9 cellular contexts compared by ENCODE assay signal in genomic region chr1:21586926-21587601, GRCh38.
A peak's percentile ranks its signal among the peaks of the same experiment; 100 is the strongest.
DNase-seq lines count a peak whose midpoint lies in the region; ATAC-seq and TF ChIP-seq lines count a peak whose summit lies in the region.
"Had no signal": no experiment of that assay in that cellular context is flagged by ENCODE, and none has a peak within 500 bp of the region (broad histone marks: within the 10 kb centered on the region; RNA-seq: fewer than 3 reads in every experiment).

No MANE protein-coding gene starts in this region.

- H3K9ac ChIP-seq in Karpas-422 (ENCODE audit: low read length), result no peak overlapping the region

- H3K27ac Mint-ChIP-seq in nephron progenitor cell (no peak overlapping the region), T-cell (no peak overlapping the region)
- H3K27ac Mint-ChIP-seq: activated CD8-positive, alpha-beta memory T cell treated with anti-CD3 and anti-CD28 coated beads, Interleukin-2, amount 10 ng/mL, durations not matched to agents 7 days and 5 days had no signal

- POLR2A ChIA-PET in T-cell (lab: Charles Lee), result no interaction called here

- no peak overlapping the region for H3K4me3 ChIP-seq in Karpas-422 (ENCODE audit: low read length)

- no peaks in the 10 kb centered on the region for H3K4me1 ChIP-seq in Karpas-422 (ENCODE audit: low read length)

- H4K20me1 ChIP-seq in Karpas-422 (ENCODE audit: insufficient read depth, low read depth, low read length), result no peaks in the 10 kb centered on the region

- DNase-seq in COLO668 (lab: John Stamatoyannopoulos, UW; ENCODE audit: unreplicated experiment) (peak; percentile 62), OCI-M1 (lab: John Stamatoyannopoulos, UW) (peak; percentile 70), fibroblast of gingiva (ENCODE audit: low read depth) (peak; percentile 61), nephron progenitor cell (peak; percentile 55), T-cell (no peak), Karpas-422 (no peak)
- no peak for DNase-seq in activated CD4-positive, CD25-positive, alpha-beta regulatory T cell (lab: John Stamatoyannopoulos, UW)
- no peak for DNase-seq in stimulated activated CD4-positive, alpha-beta T cell treated with anti-CD3 and anti-CD28 coated beads, Interleukin-4, amount 100 ng/mL, for 4 hours
- DNase-seq: activated CD8-positive, alpha-beta memory T cell treated with anti-CD3 and anti-CD28 coated beads, Interleukin-2, amount 10 ng/mL, durations not matched to agents 7 days and 5 days had no signal

- H3K27me3 Mint-ChIP-seq in nephron progenitor cell (ENCODE audit: low read depth, poor library complexity), result peaks cover 39% of the 10 kb centered on the region
- peaks cover 20 to 33% of the 10 kb centered on the region in 2 donors for H3K27me3 Mint-ChIP-seq in T-cell

- TF ChIP-seq CTCF in nephron progenitor cell (IDR thresholded peaks at IDR 0.05), result no peak

- no peaks in the 10 kb centered on the region for H3K27me3 ChIP-seq in Karpas-422 (ENCODE audit: low read length)

- peaks cover 21% of the 10 kb centered on the region for H3K4me1 Mint-ChIP-seq in nephron progenitor cell
- H3K4me1 Mint-ChIP-seq in T-cell, result peaks cover 0 to 4% (median 3%) of the 10 kb centered on the region in 3 donors
- H3K4me1 Mint-ChIP-seq: activated CD8-positive, alpha-beta memory T cell treated with anti-CD3 and anti-CD28 coated beads, Interleukin-2, amount 10 ng/mL, durations not matched to agents 7 days and 5 days had no signal

- H2AFZ ChIP-seq in Karpas-422 (ENCODE audit: low read length), result no peak overlapping the region

- H3K4me3 Mint-ChIP-seq in nephron progenitor cell (no peak overlapping the region), T-cell (no peak overlapping the region)
- H3K4me3 Mint-ChIP-seq: activated CD8-positive, alpha-beta memory T cell treated with anti-CD3 and anti-CD28 coated beads, Interleukin-2, amount 10 ng/mL, durations not matched to agents 7 days and 5 days had no signal

- CTCF ChIA-PET in T-cell (lab: Charles Lee), result no interaction called here

- no peaks in the 10 kb centered on the region for H3K79me2 ChIP-seq in Karpas-422 (ENCODE audit: low read length)

- no peaks in the 10 kb centered on the region for H3K9me2 ChIP-seq in Karpas-422 (replicated peaks; ENCODE audit: insufficient read depth, low read length)

- H3K9me3 Mint-ChIP-seq in nephron progenitor cell (no peaks in the 10 kb centered on the region), T-cell (no peaks in the 10 kb centered on the region)

- H3K9me3 ChIP-seq in Karpas-422 (ENCODE audit: low read length), result no peaks in the 10 kb centered on the region

- no peaks in the 10 kb centered on the region for H3K36me3 ChIP-seq in Karpas-422 (ENCODE audit: insufficient read depth, low read length)

- H3K27ac ChIP-seq in Karpas-422 (ENCODE audit: low read length), result no peak overlapping the region

- no peak overlapping the region for H3K4me2 ChIP-seq in Karpas-422 (ENCODE audit: low read depth, low read length, poor library complexity, severe bottlenecking)

- H3K36me3 Mint-ChIP-seq in nephron progenitor cell (ENCODE audit: low read depth) (no peaks in the 10 kb centered on the region), T-cell (no peaks in the 10 kb centered on the region)
- H3K36me3 Mint-ChIP-seq: activated CD8-positive, alpha-beta memory T cell treated with anti-CD3 and anti-CD28 coated beads, Interleukin-2, amount 10 ng/mL, durations not matched to agents 7 days and 5 days had no signal

- no peak for ATAC-seq in T-cell (replicated peaks in 1 of 4)
- ATAC-seq: activated CD8-positive, alpha-beta memory T cell treated with anti-CD3 and anti-CD28 coated beads, Interleukin-2, amount 10 ng/mL, durations not matched to agents 7 days and 5 days had no signal

Comparison
In these comparisons a context has a peak if more than half of its experiments do, and no peak if none do; other contexts are left out.
1. DNase-seq: peak in COLO668 (single experiment), OCI-M1 (single experiment), fibroblast of gingiva (single experiment) and nephron progenitor cell (single experiment); none in T-cell (0 of 34), activated CD4-positive, CD25-positive, alpha-beta regulatory T cell (0 of 4), stimulated activated CD4-positive, alpha-beta T cell treated with anti-CD3 and anti-CD28 coated beads, Interleukin-4, amount 100 ng/mL, for 4 hours (0 of 2) and Karpas-422 (single experiment).